Comparison of ENCODE assay signal across 1 cellular context in the genomic region with DNA sequence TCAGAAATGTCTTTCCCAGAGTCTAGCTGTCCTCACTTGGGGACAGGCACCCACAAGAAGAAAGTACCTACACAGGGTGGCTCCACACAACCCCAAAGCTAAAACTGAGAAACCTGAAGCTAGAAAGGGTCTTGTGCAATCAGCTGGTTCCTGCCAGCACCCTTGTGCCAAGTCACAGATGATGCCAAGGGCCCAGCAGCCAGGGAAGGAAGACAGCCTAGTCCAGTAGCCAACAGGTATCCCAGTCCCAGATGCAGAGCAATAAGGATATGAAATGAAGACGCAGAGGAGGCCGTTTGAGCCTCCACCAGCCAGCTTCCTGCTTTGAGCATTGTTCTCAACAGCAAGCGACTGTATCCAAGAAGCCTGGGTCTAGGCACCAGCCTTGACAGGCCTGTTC.
A peak's percentile ranks its signal among the peaks of the same experiment; 100 is the strongest.
TF ChIP-seq lines count a peak whose summit lies in the region.

No MANE protein-coding gene starts in this region.

TF ChIP-seq in HepG2, 621 proteins besides CTCF, POLR2A, EP300 and RAD21:
- 0 out of 2 replicates have a peak, but pooled peaks have one; percentile 11 for TF ChIP-seq CEBPB (IDR thresholded peaks at IDR 0.05; ENCODE audit: borderline replicate concordance, low read depth, low read length)
- TF ChIP-seq SOX5 (CRISPR knock-in tag; IDR thresholded peaks at IDR 0.05; ENCODE audit: borderline replicate concordance): no peak
